In genomic region chr2:222102746-222103349, GRCh38 we compare ENCODE assay signal across 20 cellular contexts.
"Had no signal": no experiment of that assay in that cellular context is flagged by ENCODE, and none has a peak within 500 bp of the region (broad histone marks: within the 10 kb centered on the region; RNA-seq: fewer than 3 reads in every experiment).

No MANE protein-coding gene starts in this region.

- DNase-seq: activated CD4-positive, alpha-beta memory T cell treated with anti-CD3 and anti-CD28 coated beads for 36 hours; activated CD8-positive, alpha-beta memory T cell treated with anti-CD3 and anti-CD28 coated beads, Interleukin-2, amount 10 ng/mL, durations not matched to agents 7 days and 5 days; activated naive CD4-positive, alpha-beta T cell treated with anti-CD3 and anti-CD28 coated beads, Interleukin-2, amount 50 U/mL, for 16 hours; activated T-cell treated with anti-CD3 and anti-CD28 coated beads, Interleukin-2, amount 50 U/mL, for 1 hour; cortex of kidney; effector CD4-positive, alpha-beta T cell; esophagus squamous epithelium; kidney glomerular epithelial cell; psoas muscle; right lobe of liver; stimulated activated naive CD8-positive, alpha-beta T cell treated with anti-CD3 and anti-CD28 coated beads, Interleukin-15, Interleukin-2, amounts not matched to agents 100 U/mL and 50 U/mL, for 24 hours; T1000; trophoblast cell had no signal

- H3K27ac ChIP-seq: esophagus squamous epithelium, hepatocyte, psoas muscle, right lobe of liver, suprapubic skin had no signal

- H3K4me3 ChIP-seq: esophagus squamous epithelium, hepatocyte, psoas muscle, right lobe of liver, suprapubic skin had no signal

- H3K27me3 ChIP-seq: right lobe of liver had no signal

- H3K4me1 ChIP-seq: esophagus squamous epithelium, psoas muscle, right lobe of liver, suprapubic skin had no signal

- H3K27me3 Mint-ChIP-seq: activated CD8-positive, alpha-beta memory T cell treated with anti-CD3 and anti-CD28 coated beads, Interleukin-2, amount 10 ng/mL, durations not matched to agents 7 days and 5 days; brain; central memory CD8-positive, alpha-beta T cell; natural killer cell treated with Interleukin-12 subunit alpha and Interleukin-12 subunit beta and Interleukin-15 and Interleukin-18, amount 100 ng/mL, for 72 hours had no signal

- H3K27ac Mint-ChIP-seq: activated CD4-positive, alpha-beta memory T cell treated with anti-CD3 and anti-CD28 coated beads for 36 hours; activated CD8-positive, alpha-beta memory T cell treated with anti-CD3 and anti-CD28 coated beads, Interleukin-2, amount 10 ng/mL, durations not matched to agents 7 days and 5 days; activated T-helper 2 cell treated with anti-CD3 and anti-CD28 coated beads, Interferon-gamma antibody, Interleukin-2, Interleukin-4, amounts not matched to agents 10 μg/mL and 5 μg/mL and 100 μg/mL, durations not matched to agents 14 hours and 24 hours and 36 hours; brain; natural killer cell treated with Interleukin-12 subunit alpha and Interleukin-12 subunit beta and Interleukin-15 and Interleukin-18, amount 100 ng/mL, for 72 hours had no signal

- H3K36me3 Mint-ChIP-seq: activated CD4-positive, alpha-beta memory T cell treated with anti-CD3 and anti-CD28 coated beads for 36 hours; activated CD8-positive, alpha-beta memory T cell treated with anti-CD3 and anti-CD28 coated beads, Interleukin-2, amount 10 ng/mL, durations not matched to agents 7 days and 5 days; brain; natural killer cell treated with Interleukin-12 subunit alpha and Interleukin-12 subunit beta and Interleukin-15 and Interleukin-18, amount 100 ng/mL, for 72 hours had no signal

- H3K36me3 ChIP-seq: esophagus squamous epithelium, right lobe of liver, suprapubic skin had no signal

- H3K79me2 ChIP-seq: hepatocyte had no signal

- H3K4me2 ChIP-seq: hepatocyte had no signal

- H3K9me3 Mint-ChIP-seq: activated CD4-positive, alpha-beta memory T cell treated with anti-CD3 and anti-CD28 coated beads for 36 hours; activated T-helper 2 cell treated with anti-CD3 and anti-CD28 coated beads, Interferon-gamma antibody, Interleukin-2, Interleukin-4, amounts not matched to agents 10 μg/mL and 5 μg/mL and 100 μg/mL, durations not matched to agents 14 hours and 24 hours and 36 hours; brain; central memory CD8-positive, alpha-beta T cell had no signal

- ATAC-seq: activated CD8-positive, alpha-beta memory T cell treated with anti-CD3 and anti-CD28 coated beads, Interleukin-2, amount 10 ng/mL, durations not matched to agents 7 days and 5 days; natural killer cell treated with Interleukin-12 subunit alpha and Interleukin-12 subunit beta and Interleukin-15 and Interleukin-18, amount 100 ng/mL, for 72 hours; psoas muscle; right lobe of liver; stimulated activated naive CD8-positive, alpha-beta T cell treated with anti-CD3 and anti-CD28 coated beads, Interleukin-15, Interleukin-2, amounts not matched to agents 100 U/mL and 50 U/mL, for 24 hours had no signal

- H3K4me1 Mint-ChIP-seq: activated CD8-positive, alpha-beta memory T cell treated with anti-CD3 and anti-CD28 coated beads, Interleukin-2, amount 10 ng/mL, durations not matched to agents 7 days and 5 days; central memory CD8-positive, alpha-beta T cell had no signal

- H3K4me3 Mint-ChIP-seq: activated CD4-positive, alpha-beta memory T cell treated with anti-CD3 and anti-CD28 coated beads for 36 hours; activated CD8-positive, alpha-beta memory T cell treated with anti-CD3 and anti-CD28 coated beads, Interleukin-2, amount 10 ng/mL, durations not matched to agents 7 days and 5 days; brain; central memory CD8-positive, alpha-beta T cell; natural killer cell treated with Interleukin-12 subunit alpha and Interleukin-12 subunit beta and Interleukin-15 and Interleukin-18, amount 100 ng/mL, for 72 hours had no signal

- H3K9me3 ChIP-seq: esophagus squamous epithelium, psoas muscle, right lobe of liver, suprapubic skin had no signal

- FAIRE-seq: endothelial cell of umbilical vein had no signal

- H2AFZ ChIP-seq: hepatocyte had no signal
